8 cellular contexts compared by ENCODE assay signal in the genomic region with DNA sequence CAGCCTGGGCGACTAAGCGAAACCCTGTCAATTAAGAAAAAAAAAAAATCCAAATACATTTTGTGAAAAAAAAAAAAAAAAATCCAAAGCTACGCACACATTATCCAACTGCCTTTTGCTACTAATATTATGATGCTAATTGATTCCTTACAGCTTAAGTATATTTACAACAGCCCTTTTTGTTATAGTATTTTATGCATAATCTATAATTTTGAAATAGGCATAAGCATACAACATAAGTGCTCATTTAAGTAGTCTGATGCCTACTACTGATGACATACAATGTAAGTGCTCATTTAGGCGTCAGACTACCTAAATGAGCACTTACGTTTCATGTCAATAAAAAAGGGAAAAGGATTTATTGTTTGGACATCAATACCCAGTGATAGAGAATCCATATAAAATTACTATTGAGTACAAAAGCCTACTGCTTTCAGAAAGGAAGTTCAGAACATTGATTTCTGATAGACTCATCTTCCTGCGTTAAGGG. TPM values are rescaled to one million over a fixed set of nuclear protein-coding genes. Genes with fewer than 3 reads are reported as not detected.
A peak's percentile ranks its signal among the peaks of the same experiment; 100 is the strongest.
DNase-seq lines count a peak whose midpoint lies in the region; ATAC-seq and TF ChIP-seq lines count a peak whose summit lies in the region.

No MANE protein-coding gene starts in this region.

- no peak for ATAC-seq in gastroesophageal sphincter
- no peak for ATAC-seq in activated CD4-positive, CD25-positive, alpha-beta regulatory T cell treated with anti-CD3 and anti-CD28 coated beads, Interleukin-2, amount 50 U/mL, for 24 hours

- peaks cover 11% of the 10 kb centered on the region for H3K79me1 ChIP-seq in H9 (ENCODE audit: insufficient read depth, low read depth, low read length, poor library complexity, severe bottlenecking)

- no peak overlapping the region for H3K23ac ChIP-seq in H9 (ENCODE audit: insufficient read length, low read depth, low read length)

- H3K23me2 ChIP-seq in H9 (ENCODE audit: insufficient read length, low read depth, low read length, poor library complexity, severe bottlenecking): peaks cover 17% of the 10 kb centered on the region

- no peak for DNase-seq in H9
- DNase-seq in cerebellum (ENCODE audit: low spot score): no peak
- DNase-seq in hippocampal formation (lab: John Stamatoyannopoulos, UW): no peak
- no peak for DNase-seq in NCI-H1417 (lab: John Stamatoyannopoulos, UW)

- no peak for TF ChIP-seq POLR2A in gastroesophageal sphincter (IDR thresholded peaks at IDR 0.05)

- H3K14ac ChIP-seq in H9 (ENCODE audit: insufficient read depth, low read length): no peak overlapping the region; the same call in 1 of the 2 replicates

- H2BK5ac ChIP-seq in H9 (ENCODE audit: insufficient read length, low read length): no peak overlapping the region

- no peak overlapping the region for H2AFZ ChIP-seq in H9 (ENCODE audit: low read length)

- peaks cover 23% of the 10 kb centered on the region for H3K79me2 ChIP-seq in H9 (ENCODE audit: insufficient read depth, low read length)

- peaks cover 0 to 5% (median 3%) of the 10 kb centered on the region in 3 experiments; a peak in 3 of 7 replicates for H3K36me3 Mint-ChIP-seq in H9 (ENCODE audit: insufficient read depth in 1 of 3, low read depth in 3 of 3)

- no peak overlapping the region for H2BK12ac ChIP-seq in H9 (ENCODE audit: insufficient read length, low read depth, low read length)

- no peak overlapping the region for H3K4ac ChIP-seq in H9 (ENCODE audit: low read depth, low read length)

- peak overlapping the region; percentile 94 for H3K4me2 ChIP-seq in H9 (ENCODE audit: insufficient read depth, insufficient read length, low read length)
- H3K4me2 ChIP-seq in skeletal muscle satellite cell (ENCODE audit: low read length): peak overlapping the region; percentile 87

- H3K4me3 ChIP-seq in gastroesophageal sphincter (peak overlapping the region; percentile 81 to 99), skeletal muscle satellite cell (ENCODE audit: low read length) (peak overlapping the region; percentile 95)

- H3K9me3 ChIP-seq in H9 (ENCODE audit: control insufficient read depth, low read depth, low read length): no peaks in the 10 kb centered on the region
- H3K9me3 ChIP-seq in gastroesophageal sphincter: no peaks in the 10 kb centered on the region
- no peaks in the 10 kb centered on the region for H3K9me3 ChIP-seq in skeletal muscle satellite cell (replicated peaks; ENCODE audit: low read length)

- peaks cover 7% of the 10 kb centered on the region; the same call in 1 of the 2 replicates for H3K4me1 ChIP-seq in H9 (ENCODE audit: insufficient read depth, low read length)
- H3K4me1 ChIP-seq in gastroesophageal sphincter: peaks cover 0 to 46% (median 13%) of the 10 kb centered on the region in 3 donors
- H3K4me1 ChIP-seq in skeletal muscle satellite cell (ENCODE audit: control insufficient read depth, insufficient read depth, low read length): peaks cover 23% of the 10 kb centered on the region

- H2BK20ac ChIP-seq in H9 (ENCODE audit: low read depth, low read length, poor library complexity, severe bottlenecking): no peak overlapping the region

- no peak overlapping the region for H4K8ac ChIP-seq in H9 (replicated peaks; ENCODE audit: insufficient read length, low read depth, low read length)

- no CpG with 5 or more reads among the region's 6 CpGs for WGBS in H9 (ENCODE audit: extremely low coverage, insufficient read length, low lambda C conversion rate)
- WGBS in gastroesophageal sphincter (ENCODE audit: low coverage in 1 of 2), 2 donors: 80 to 91% methylated on average over 5 to 6 of the region's 6 CpGs

- TF ChIP-seq CTCF in H9 (conservative IDR thresholded peaks at IDR 0.05) (no peak), VCaP (conservative IDR thresholded peaks at IDR 0.05) (no peak), gastroesophageal sphincter (IDR thresholded peaks at IDR 0.05) (no peak)

- H3K9ac ChIP-seq in H9 (ENCODE audit: extremely low read depth, insufficient read length, low read length): no peak overlapping the region
- peak overlapping the region; percentile 96 for H3K9ac ChIP-seq in skeletal muscle satellite cell (ENCODE audit: low read depth, low read length)

- H3K9me3 Mint-ChIP-seq in H9: no peaks in the 10 kb centered on the region

- H2BK120ac ChIP-seq in H9 (ENCODE audit: low read depth, low read length, poor library complexity, severe bottlenecking): no peak overlapping the region

- peak overlapping the region; percentile 82 to 92 for H3K4me3 Mint-ChIP-seq in H9

- no peak overlapping the region for H3K18ac ChIP-seq in H9 (ENCODE audit: insufficient read length, low read depth, low read length)

- H4K91ac ChIP-seq in H9 (ENCODE audit: insufficient read length, low read depth, low read length): no peak overlapping the region

- H2BK15ac ChIP-seq in H9 (ENCODE audit: low read depth, low read length): no peak overlapping the region

- H3K27me3 ChIP-seq in H9 (ENCODE audit: insufficient read depth, low read length) (no peaks in the 10 kb centered on the region), gastroesophageal sphincter (no peaks in the 10 kb centered on the region), skeletal muscle satellite cell (ENCODE audit: control insufficient read depth, insufficient read depth, low read length) (no peaks in the 10 kb centered on the region)

- TF ChIP-seq EP300 in gastroesophageal sphincter (IDR thresholded peaks at IDR 0.05): no peak

- H3T11ph ChIP-seq in H9 (ENCODE audit: low read length): no peak overlapping the region

- H3K27ac ChIP-seq in H9 (ENCODE audit: insufficient read length, low read depth, low read length) (no peak overlapping the region), VCaP (peak overlapping the region; percentile 93), gastroesophageal sphincter (peak overlapping the region; percentile 62 to 91 (median 86))

- no peaks in the 10 kb centered on the region for H4K20me1 ChIP-seq in H9 (ENCODE audit: control insufficient read depth, insufficient read depth, insufficient read length)

- H3K27ac Mint-ChIP-seq in H9: peak overlapping the region in 1 of 3 experiments; percentile 52; a peak in 1 of 7 replicates

- H3K36me3 ChIP-seq in gastroesophageal sphincter (no peaks in the 10 kb centered on the region), skeletal muscle satellite cell (ENCODE audit: insufficient read depth, low read length) (no peaks in the 10 kb centered on the region)

- H4K5ac ChIP-seq in H9 (ENCODE audit: insufficient read length, low read depth, low read length): no peak overlapping the region

- peaks cover 33 to 34% of the 10 kb centered on the region in 2 experiments for H3K4me1 Mint-ChIP-seq in H9

- H2AK5ac ChIP-seq in H9 (ENCODE audit: insufficient read length, low read length): no peak overlapping the region

- no peak overlapping the region for H3K56ac ChIP-seq in H9 (ENCODE audit: insufficient read length, low read depth, low read length)

- H3K27me3 Mint-ChIP-seq in H9 (ENCODE audit: low read depth): peaks cover 7% of the 10 kb centered on the region; the same call in 1 of the 2 replicates

RNA-seq across cellular contexts. Expression of a gene that starts 0.8 kb away (rescaled TPM):
- total RNA-seq in H9 (2021): 17.4 and 18.0 TPM in 2 replicates
- total RNA-seq in gastroesophageal sphincter: 10 to 100 TPM; 29.0 to 78.6 (median 44.4) TPM
- 60.7 and 69.5 TPM in 2 replicates for total RNA-seq in skeletal muscle satellite cell (2012; rRNA removed)
- total RNA-seq in cerebellum: 69.5 TPM

RNA-seq across cellular contexts. Expression of a gene that starts 56.6 kb away (rescaled TPM):
- total RNA-seq in H9 (2021) (46.8 and 50.6 TPM in 2 replicates), gastroesophageal sphincter (10 to 100 TPM; 26.8 to 36.7 (median 27.8) TPM), cerebellum (14.7 TPM)
- 45.2 and 46.1 TPM in 2 replicates for total RNA-seq in skeletal muscle satellite cell (2012; rRNA removed)
